ENCODE assay signal across 20 cellular contexts in the genomic region with DNA sequence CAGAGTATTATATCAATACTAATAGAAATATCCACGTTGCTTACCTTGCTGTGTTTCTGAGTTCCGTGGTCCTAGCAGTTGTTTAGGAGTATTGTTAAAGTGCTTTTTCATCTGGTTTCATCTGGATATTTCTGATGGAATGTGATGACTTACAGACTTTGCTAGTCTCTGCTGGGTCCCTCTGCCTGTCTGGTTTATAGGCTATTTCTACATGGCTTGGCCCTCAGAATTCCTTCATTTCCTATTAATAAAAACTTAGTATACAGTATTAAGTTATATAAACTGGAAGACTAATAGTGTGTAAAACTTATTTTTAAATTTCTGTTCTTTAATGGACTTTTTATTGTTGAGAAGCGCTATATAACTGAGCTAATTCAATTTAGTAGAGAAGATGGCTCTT. TPM values are rescaled to one million over a fixed set of nuclear protein-coding genes. Genes with fewer than 3 reads are reported as not detected.
"Had no signal": no experiment of that assay in that cellular context is flagged by ENCODE, and none has a peak within 500 bp of the region (broad histone marks: within the 10 kb centered on the region; RNA-seq: fewer than 3 reads in every experiment).

TSS of gene SMCO3 (minus strand) at position 101 of the 400 bp plus-strand sequence. CDS start 7,502 bp downstream, outside the sequence.

- H3K27ac ChIP-seq: dorsolateral prefrontal cortex, epithelial cell of prostate, parathyroid adenoma, sigmoid colon, SJCRH30, tibial artery had no signal

- H3K9me3 ChIP-seq: mucosa of descending colon, sigmoid colon, SJCRH30, tibial artery had no signal

- H2AFZ ChIP-seq: parathyroid adenoma had no signal

- H3K27me3 ChIP-seq: dorsolateral prefrontal cortex, sigmoid colon, SJCRH30, tibial artery had no signal

- H3K9ac ChIP-seq: parathyroid adenoma had no signal

- H3K79me2 ChIP-seq: parathyroid adenoma had no signal

- H3K36me3 ChIP-seq: sigmoid colon, SJCRH30, tibial artery had no signal

- DNase-seq: activated CD4-positive, alpha-beta T cell treated with anti-CD3 and anti-CD28 coated beads, Interleukin-2, amount 10 ng/mL, durations not matched to agents 7 days and 5 days; activated CD8-positive, alpha-beta memory T cell treated with anti-CD3 and anti-CD28 coated beads for 24 hours; activated effector memory CD4-positive, alpha-beta T cell treated with anti-CD3 and anti-CD28 coated beads, Interleukin-2, amount 50 U/mL, for 16 hours; activated T-cell treated with anti-CD3 and anti-CD28 coated beads, Interleukin-2, amount 50 U/mL, for 72 hours; amniotic stem cell; caudate nucleus; dorsolateral prefrontal cortex; left cardiac atrium; mucosa of descending colon; naive B cell; sigmoid colon; SJCRH30; stimulated activated naive CD8-positive, alpha-beta T cell treated with anti-CD3 and anti-CD28 coated beads, Interleukin-15, Interleukin-2, amounts not matched to agents 100 U/mL and 50 U/mL, for 24 hours; substantia nigra; T1000; tibial artery had no signal

- ATAC-seq: activated T-cell treated with anti-CD3 and anti-CD28 coated beads, Interleukin-2, amount 50 U/mL, for 72 hours; left cardiac atrium; mucosa of descending colon; stimulated activated naive CD8-positive, alpha-beta T cell treated with anti-CD3 and anti-CD28 coated beads, Interleukin-15, Interleukin-2, amounts not matched to agents 100 U/mL and 50 U/mL, for 24 hours had no signal

- H3K27ac Mint-ChIP-seq: activated CD4-positive, alpha-beta T cell treated with anti-CD3 and anti-CD28 coated beads, Interleukin-2, amount 10 ng/mL, durations not matched to agents 7 days and 5 days; activated naive CD8-positive, alpha-beta T cell; activated T-cell treated with anti-CD3 and anti-CD28 coated beads, Interleukin-2, amount 50 U/mL, for 72 hours had no signal

- H3K4me1 ChIP-seq: parathyroid adenoma, sigmoid colon, SJCRH30, tibial artery had no signal

- H3K4me3 ChIP-seq: dorsolateral prefrontal cortex, mucosa of descending colon, SJCRH30, tibial artery had no signal

- H3K4me3 Mint-ChIP-seq: activated CD4-positive, alpha-beta T cell treated with anti-CD3 and anti-CD28 coated beads, Interleukin-2, amount 10 ng/mL, durations not matched to agents 7 days and 5 days; activated naive CD8-positive, alpha-beta T cell; activated T-cell treated with anti-CD3 and anti-CD28 coated beads, Interleukin-2, amount 50 U/mL, for 72 hours; naive B cell had no signal

RNA-seq across cellular contexts. Expression of gene SMCO3, which starts in this region (rescaled TPM):
- total RNA-seq: activated CD4-positive, alpha-beta T cell treated with anti-CD3 and anti-CD28 coated beads, Interleukin-2, amount 10 ng/mL, durations not matched to agents 7 days and 5 days; activated T-cell treated with anti-CD3 and anti-CD28 coated beads, Interleukin-2, amount 50 U/mL, for 72 hours; dorsolateral prefrontal cortex; mucosa of descending colon; SJCRH30; T-helper 1 cell treated with Interleukin-12 subunit alpha and Interleukin-12 subunit beta and Interleukin-4 antibody, amounts not matched to agents 30 ng/mL and 1 ng/mL, for 36 hours had no signal
